Comparison of ENCODE assay signal across 13 cellular contexts in the genomic region with DNA sequence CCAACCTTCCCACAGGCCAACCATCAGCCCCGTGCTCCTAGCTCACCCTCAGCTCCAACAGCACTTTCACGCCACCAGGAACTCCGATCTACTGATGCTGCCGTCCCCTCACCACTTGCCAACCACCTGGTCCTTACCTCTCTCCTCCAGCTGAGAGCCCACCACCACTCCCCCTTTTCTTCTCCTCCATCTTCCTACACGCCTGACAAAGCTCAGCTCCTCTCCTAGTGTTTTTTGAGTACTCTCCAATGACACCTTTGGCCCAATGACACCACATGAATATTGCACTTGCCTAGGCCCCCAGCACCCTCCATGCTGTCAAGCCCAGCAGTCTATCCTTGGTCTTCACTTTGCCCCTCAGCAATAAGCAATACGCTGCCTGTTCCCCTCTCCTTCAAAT. TPM values are rescaled to one million over a fixed set of nuclear protein-coding genes. Genes with fewer than 3 reads are reported as not detected.
DNase-seq lines count a peak whose midpoint lies in the region; ATAC-seq and TF ChIP-seq lines count a peak whose summit lies in the region.
"Had no signal": no experiment of that assay in that cellular context is flagged by ENCODE, and none has a peak within 500 bp of the region (broad histone marks: within the 10 kb centered on the region; RNA-seq: fewer than 3 reads in every experiment).

No MANE protein-coding gene starts in this region.

- POLR2A ChIA-PET in MCF 10A (lab: Yijun Ruan, JAX): no interaction called here

- dilution Hi-C loops in mammary epithelial cell (cut with HindIII; ENCODE audit: low sequenced_read_pairs): no loop called here

- no peak overlapping the region for H3K9ac ChIP-seq in mammary epithelial cell (ENCODE audit: insufficient read depth, low read length)

- no peaks in the 10 kb centered on the region for H4K20me1 ChIP-seq in mammary epithelial cell (ENCODE audit: insufficient read depth, low read length)

- H3K4me3 Mint-ChIP-seq in MCF 10A (ENCODE audit: unreplicated experiment) (no peak overlapping the region), memory B cell (no peak overlapping the region)
- H3K4me3 Mint-ChIP-seq in activated T-helper 17 cell treated with anti-CD3 and anti-CD28 coated beads, Interleukin-2, amount 50 U/mL, for 72 hours: no peak overlapping the region

- CTCF ChIA-PET in MCF 10A (lab: Yijun Ruan, JAX) (no interaction called here), mammary epithelial cell (lab: Charles Lee; ENCODE audit: low non-redundant PET) (no interaction called here)

- peaks cover 17% of the 10 kb centered on the region for H3K36me3 ChIP-seq in mammary epithelial cell (ENCODE audit: insufficient read depth, low read length)

- intact Hi-C loops in MCF 10A (cut with micrococcal nuclease): no loop called here
- intact Hi-C loops in mammary epithelial cell (cut with micrococcal nuclease): no loop called here

- H3K27me3 Mint-ChIP-seq in MCF 10A (ENCODE audit: insufficient read depth, unreplicated experiment): no peaks in the 10 kb centered on the region
- no peaks in the 10 kb centered on the region for H3K27me3 Mint-ChIP-seq in activated T-helper 17 cell treated with anti-CD3 and anti-CD28 coated beads, Interleukin-2, amount 50 U/mL, for 72 hours
- no peaks in the 10 kb centered on the region for H3K27me3 Mint-ChIP-seq in memory B cell

- H2AFZ ChIP-seq in mammary epithelial cell (ENCODE audit: low read depth, low read length): no peak overlapping the region

- ATAC-seq in activated T-helper 17 cell treated with anti-CD3 and anti-CD28 coated beads, Interleukin-2, amount 50 U/mL, for 72 hours (replicated peaks): no peak
- ATAC-seq in memory B cell (ENCODE audit: low read depth) (no peak), GM19035 (IDR thresholded peaks at IDR 0.05; ENCODE audit: unreplicated experiment) (no peak), GM19397 (IDR thresholded peaks at IDR 0.05; ENCODE audit: unreplicated experiment) (no peak)
- ATAC-seq: A549, Right ventricle myocardium inferior had no signal

- DNase-seq in MCF 10A (ENCODE audit: unreplicated experiment) (no peak), mammary epithelial cell (no peak), memory B cell (ENCODE audit: low spot score in 2 of 2) (no peak), OCI-M2 (lab: John Stamatoyannopoulos, UW; ENCODE audit: unreplicated experiment) (no peak)
- DNase-seq: NCI-H1105 treated with DMSO at 0.1 percent for 48 hours, NCI-H1694, NCI-H2081 treated with DMSO at 0.1 percent for 48 hours had no signal

- H3K27ac Mint-ChIP-seq in MCF 10A (ENCODE audit: low read depth, unreplicated experiment): peak overlapping the region; percentile 2
- H3K27ac Mint-ChIP-seq in activated T-helper 17 cell treated with anti-CD3 and anti-CD28 coated beads, Interleukin-2, amount 50 U/mL, for 72 hours: peak overlapping the region; percentile 5
- H3K27ac Mint-ChIP-seq in memory B cell: peak overlapping the region; percentile 26

- no peak overlapping the region for H3K4me3 ChIP-seq in mammary epithelial cell (replicated peaks in 1 of 3; ENCODE audit: insufficient read depth in 1 of 3, low read depth in 2 of 3, low read length in 3 of 3)
- H3K4me3 ChIP-seq: A549, HAP-1 had no signal

- WGBS in mammary epithelial cell (ENCODE audit: low coverage, missing lambda C conversion rate): 95% methylated on average over 6 of the region's 6 CpGs

- H3K27ac ChIP-seq in mammary epithelial cell (ENCODE audit: insufficient read depth, low read depth, low read length): no peak overlapping the region
- H3K27ac ChIP-seq: A549 had no signal

- no peaks in the 10 kb centered on the region for H3K79me2 ChIP-seq in mammary epithelial cell (ENCODE audit: insufficient read depth, low read length)

- BruUV-seq in MCF 10A (replicated peaks; lab: Mats Ljungman, UMichigan) (no TSS peak), mammary epithelial cell (replicated peaks; lab: Mats Ljungman, UMichigan) (no TSS peak)

- no peak for TF ChIP-seq CTCF in MCF 10A (IDR thresholded peaks at IDR 0.05; ENCODE audit: unreplicated experiment)
- no peak for TF ChIP-seq CTCF in mammary epithelial cell (conservative IDR thresholded peaks at IDR 0.05 in 1 of 2, IDR thresholded peaks at IDR 0.05 in 1 of 2; ENCODE audit: extremely low read depth in 1 of 2, insufficient read depth in 1 of 2, low read depth in 1 of 2, low read length in 2 of 2)

- H3K4me1 ChIP-seq in mammary epithelial cell (ENCODE audit: insufficient read depth, low read length): no peaks in the 10 kb centered on the region
- H3K4me1 ChIP-seq: A549, HAP-1 had no signal

- H3K36me3 Mint-ChIP-seq in MCF 10A (ENCODE audit: insufficient read depth, unreplicated experiment) (peaks cover 68% of the 10 kb centered on the region), memory B cell (peaks cover 39% of the 10 kb centered on the region)
- peaks cover 95% of the 10 kb centered on the region for H3K36me3 Mint-ChIP-seq in activated T-helper 17 cell treated with anti-CD3 and anti-CD28 coated beads, Interleukin-2, amount 50 U/mL, for 72 hours (ENCODE audit: low read depth)

- H3K9me3 Mint-ChIP-seq in MCF 10A (ENCODE audit: unreplicated experiment) (no peaks in the 10 kb centered on the region), memory B cell (no peaks in the 10 kb centered on the region)
- no peaks in the 10 kb centered on the region for H3K9me3 Mint-ChIP-seq in activated T-helper 17 cell treated with anti-CD3 and anti-CD28 coated beads, Interleukin-2, amount 50 U/mL, for 72 hours

- in situ Hi-C loops in mammary epithelial cell (cut with MboI; ENCODE audit: low sequenced_read_pairs in 2 of 2): no loop called here

- no peak overlapping the region for H3K4me2 ChIP-seq in mammary epithelial cell (ENCODE audit: insufficient read depth, low read depth, low read length)
- H3K4me2 ChIP-seq: A549 had no signal

- H3K4me1 Mint-ChIP-seq in MCF 10A (ENCODE audit: insufficient read depth, unreplicated experiment) (no peaks in the 10 kb centered on the region), memory B cell (peaks cover 11% of the 10 kb centered on the region)
- no peaks in the 10 kb centered on the region for H3K4me1 Mint-ChIP-seq in activated T-helper 17 cell treated with anti-CD3 and anti-CD28 coated beads, Interleukin-2, amount 50 U/mL, for 72 hours

- no peaks in the 10 kb centered on the region for H3K27me3 ChIP-seq in mammary epithelial cell (ENCODE audit: insufficient read depth, low read length)

- no peaks in the 10 kb centered on the region for H3K9me3 ChIP-seq in mammary epithelial cell (replicated peaks; ENCODE audit: insufficient read depth, low read length)
- H3K9me3 ChIP-seq: A549, HAP-1 had no signal

RNA-seq across cellular contexts. Expression of a gene that starts 30.7 kb away (rescaled TPM):
- total RNA-seq in MCF 10A (2022) (22.0 and 24.3 TPM in 2 replicates), mammary epithelial cell (10 to 100 TPM; 18.2 to 27.3 TPM)
- 21.0 TPM for polyA plus RNA-seq in mammary epithelial cell
- polyA minus RNA-seq in mammary epithelial cell: 73.5 TPM
- total RNA-seq in activated T-helper 17 cell treated with anti-CD3 and anti-CD28 coated beads, Interleukin-2, amount 50 U/mL, for 72 hours: 10 to 100 TPM; 21.4 to 45.6 TPM

RNA-seq across cellular contexts. Expression of a gene that starts 31.5 kb away (rescaled TPM):
- 51.9 and 66.7 TPM in 2 replicates for total RNA-seq in MCF 10A (2022)
- 10 to 100 TPM; 22.8 to 40.0 TPM for total RNA-seq in mammary epithelial cell
- 34.8 TPM for polyA plus RNA-seq in mammary epithelial cell
- polyA minus RNA-seq in mammary epithelial cell: 15.5 TPM
- 10 to 100 TPM; 11.8 to 25.7 TPM for total RNA-seq in activated T-helper 17 cell treated with anti-CD3 and anti-CD28 coated beads, Interleukin-2, amount 50 U/mL, for 72 hours

RNA-seq across cellular contexts. Expression of a gene that starts 46.6 kb away (rescaled TPM):
- total RNA-seq in MCF 10A (2022) (19.1 and 22.2 TPM in 2 replicates), mammary epithelial cell (10 to 100 TPM; 12.2 to 14.7 TPM)
- 8.7 TPM for polyA plus RNA-seq in mammary epithelial cell
- 7.6 TPM for polyA minus RNA-seq in mammary epithelial cell
- total RNA-seq in activated T-helper 17 cell treated with anti-CD3 and anti-CD28 coated beads, Interleukin-2, amount 50 U/mL, for 72 hours: 10 to 100 TPM; 18.6 to 21.7 TPM
